9 cellular contexts compared by ENCODE assay signal in genomic region chr9:468766-469496, GRCh38. TPM values are rescaled to one million over a fixed set of nuclear protein-coding genes. Genes with fewer than 3 reads are reported as not detected.
DNase-seq lines count a peak whose midpoint lies in the region; ATAC-seq, FAIRE-seq and TF ChIP-seq lines count a peak whose summit lies in the region.
"Had no signal": no experiment of that assay in that cellular context is flagged by ENCODE, and none has a peak within 500 bp of the region (broad histone marks: within the 10 kb centered on the region; RNA-seq: fewer than 3 reads in every experiment).

No MANE protein-coding gene starts in this region.

- peaks cover 30% of the 10 kb centered on the region for H3K4me1 Mint-ChIP-seq in progenitor cell of endocrine pancreas (ENCODE audit: low read depth)

- ATAC-seq in GM21515 (IDR thresholded peaks at IDR 0.05; ENCODE audit: unreplicated experiment): no peak

- H3K27me3 ChIP-seq in PC-9 (ENCODE audit: insufficient read depth, low read depth) (no peaks in the 10 kb centered on the region), endothelial cell of umbilical vein (ENCODE audit: control insufficient read depth in 2 of 2, insufficient read depth in 2 of 2, low read length in 2 of 2) (no peaks in the 10 kb centered on the region)
- H3K27me3 ChIP-seq: adrenal gland had no signal

- peaks cover 29% of the 10 kb centered on the region for H3K4me1 ChIP-seq in PC-9 (replicated peaks; ENCODE audit: insufficient read depth)
- peaks cover 6% of the 10 kb centered on the region for H3K4me1 ChIP-seq in endothelial cell of umbilical vein (ENCODE audit: control insufficient read depth, extremely low read depth, insufficient read depth, low read length)

- H3K79me2 ChIP-seq in PC-9 (ENCODE audit: low read depth) (peaks cover 9% of the 10 kb centered on the region; the same call in 1 of the 2 replicates), endothelial cell of umbilical vein (ENCODE audit: control insufficient read depth, insufficient read depth, low read length) (no peaks in the 10 kb centered on the region)

- H3K36me3 Mint-ChIP-seq in progenitor cell of endocrine pancreas (ENCODE audit: insufficient read depth): no peaks in the 10 kb centered on the region

- no peaks in the 10 kb centered on the region for H3K9me3 Mint-ChIP-seq in progenitor cell of endocrine pancreas (ENCODE audit: low read depth)

- intact Hi-C loops in PC-9 (cut with micrococcal nuclease; ENCODE audit: unreplicated experiment) (loop anchor here (2.0 kb wide), 1 partner anchor 42 kb away; no protein-coding TSS in a partner anchor), endothelial cell of umbilical vein (cut with micrococcal nuclease) (no loop called here)

- no peaks in the 10 kb centered on the region for H3K27me3 Mint-ChIP-seq in progenitor cell of endocrine pancreas

- peaks cover 17% of the 10 kb centered on the region for H3F3A ChIP-seq in PC-9 (ENCODE audit: insufficient read depth, low read depth)

- H2AFZ ChIP-seq in PC-9 (peak overlapping the region; percentile 100), endothelial cell of umbilical vein (ENCODE audit: low read depth, low read length) (peak overlapping the region; percentile 17)

- peak overlapping the region; percentile 49 for H3K27ac Mint-ChIP-seq in progenitor cell of endocrine pancreas

- H4K20me1 ChIP-seq in PC-9 (ENCODE audit: insufficient read depth) (no peaks in the 10 kb centered on the region), endothelial cell of umbilical vein (replicated peaks; ENCODE audit: control insufficient read depth, extremely low read depth, insufficient read depth, low read length) (no peaks in the 10 kb centered on the region)

- H3K9ac ChIP-seq in endothelial cell of umbilical vein (replicated peaks; ENCODE audit: extremely low read depth, insufficient read depth, low read length): no peak overlapping the region

- no peaks in the 10 kb centered on the region for H3K9me2 ChIP-seq in PC-9 (ENCODE audit: insufficient read depth)

- TF ChIP-seq CTCF in PC-9 (conservative IDR thresholded peaks at IDR 0.05) (no peak), endothelial cell of umbilical vein (IDR thresholded peaks at IDR 0.05; ENCODE audit: extremely low read depth in 1 of 2, insufficient read depth in 1 of 2, low read depth in 1 of 2, low read length in 2 of 2) (no peak), progenitor cell of endocrine pancreas (IDR thresholded peaks at IDR 0.05; ENCODE audit: unreplicated experiment) (no peak)

- no peaks in the 10 kb centered on the region for H3K9me1 ChIP-seq in endothelial cell of umbilical vein (replicated peaks; ENCODE audit: control insufficient read depth, extremely low read depth, insufficient read depth, low read length)

- FAIRE-seq in endothelial cell of umbilical vein (lab: Jason Lieb, UNC): no peak

- POLR2A ChIA-PET in PC-9 (lab: Charles Lee; ENCODE audit: unreplicated experiment) (no interaction called here), endothelial cell of umbilical vein (lab: Charles Lee) (interaction anchor here (0.6 kb wide), 1 partner anchor 65 kb away, joined by 3 read pairs; no protein-coding TSS in a partner anchor)

- CTCF ChIA-PET in PC-9 (lab: Charles Lee): no interaction called here
- CTCF ChIA-PET in endothelial cell of umbilical vein (lab: Charles Lee): no interaction called here

- no peaks in the 10 kb centered on the region for H3K36me3 ChIP-seq in PC-9 (ENCODE audit: low read depth)
- no peaks in the 10 kb centered on the region for H3K36me3 ChIP-seq in endothelial cell of umbilical vein (ENCODE audit: control insufficient read depth in 2 of 2, extremely low read depth in 1 of 2, insufficient read depth in 2 of 2, low read length in 2 of 2)
- H3K36me3 ChIP-seq: adrenal gland had no signal

- no peaks in the 10 kb centered on the region for H3K9me3 ChIP-seq in PC-9 (ENCODE audit: insufficient read depth, low read depth)
- H3K9me3 ChIP-seq in endothelial cell of umbilical vein (replicated peaks; ENCODE audit: control insufficient read depth, insufficient read depth, low read length): no peaks in the 10 kb centered on the region
- H3K9me3 ChIP-seq: adrenal gland had no signal

- peak; percentile 7 to 50 for DNase-seq in PC-9
- no peak for DNase-seq in endothelial cell of umbilical vein (ENCODE audit: low read depth, low spot score)
- DNase-seq in progenitor cell of endocrine pancreas (ENCODE audit: low spot score, unreplicated experiment): no peak
- no peak for DNase-seq in NCI-H187 (lab: John Stamatoyannopoulos, UW)
- no peak for DNase-seq in kidney glomerular epithelial cell (lab: John Stamatoyannopoulos, UW)
- DNase-seq in NCI-H2227 treated with DMSO at 0.1 percent for 48 hours (lab: John Stamatoyannopoulos, UW): no peak

- no peak for TF ChIP-seq POLR2A in endothelial cell of umbilical vein (IDR thresholded peaks at IDR 0.05; ENCODE audit: low read depth, low read length)

- H3K4me3 ChIP-seq in GM08714 (ENCODE audit: low read length): peak overlapping the region; percentile 49; the same call in 1 of the 2 replicates
- H3K4me3 ChIP-seq in PC-9: peak overlapping the region; percentile 78; the same call in 1 of the 2 replicates
- no peak overlapping the region for H3K4me3 ChIP-seq in endothelial cell of umbilical vein (replicated peaks in 1 of 3; ENCODE audit: insufficient read depth in 1 of 3, low read depth in 1 of 3, low read length in 3 of 3)

- H3K27ac ChIP-seq in PC-9: peak overlapping the region; percentile 67
- no peak overlapping the region for H3K27ac ChIP-seq in endothelial cell of umbilical vein (ENCODE audit: insufficient read depth, low read depth, low read length)

- dilution Hi-C loops in endothelial cell of umbilical vein (cut with MboI; ENCODE audit: extremely low pct_ligation_motif_present, low sequenced_read_pairs): no loop called here

- no TSS peak for BruUV-seq in PC-9 (replicated peaks; lab: Mats Ljungman, UMichigan)
- no TSS peak for BruUV-seq in endothelial cell of umbilical vein (replicated peaks; lab: Mats Ljungman, UMichigan)

- peak overlapping the region; percentile 44 for H3K4me3 Mint-ChIP-seq in progenitor cell of endocrine pancreas (ENCODE audit: low read depth)

- H3K4me2 ChIP-seq in PC-9 (peak overlapping the region; percentile 96), endothelial cell of umbilical vein (ENCODE audit: insufficient read depth, low read length) (no peak overlapping the region)

TF ChIP-seq in endothelial cell of umbilical vein, 7 proteins besides CTCF, POLR2A, EP300 and RAD21:
- TF ChIP-seq POLR2AphosphoS5 (IDR thresholded peaks at IDR 0.05; ENCODE audit: insufficient read depth, low read depth, low read length) (no peak), GATA2 (IDR thresholded peaks at IDR 0.05; ENCODE audit: insufficient read depth, insufficient read length, low read depth, low read length) (no peak), FOS (IDR thresholded peaks at IDR 0.05; ENCODE audit: borderline replicate concordance, insufficient read depth, low read length) (no peak), MAX (IDR thresholded peaks at IDR 0.05; ENCODE audit: insufficient read depth, insufficient read length) (no peak), EZH2 (IDR thresholded peaks at IDR 0.05; ENCODE audit: borderline replicate concordance, low read depth, low read length, severe bottlenecking) (no peak), MYC (IDR thresholded peaks at IDR 0.05; ENCODE audit: low read depth, low read length) (no peak), JUN (IDR thresholded peaks at IDR 0.05; ENCODE audit: borderline replicate concordance, insufficient read depth, insufficient read length, low read depth) (no peak)

RNA-seq across cellular contexts. Expression of gene KANK1, which starts 35.6 kb away (rescaled TPM):
- total RNA-seq in PC-9 (2021) (13.6 and 16.3 TPM in 2 replicates), endothelial cell of umbilical vein (41.3 and 44.2 TPM in 2 replicates), progenitor cell of endocrine pancreas (48.2 and 48.6 TPM in 2 replicates)
- 46.2 and 46.7 TPM in 2 replicates for polyA plus RNA-seq in endothelial cell of umbilical vein
- 38.2 and 39.2 TPM in 2 replicates for polyA plus RNA-seq in endothelial cell of umbilical vein (2011; cell fraction: cytosol; rRNA removed)
- 86.2 and 100 TPM in 2 replicates for polyA plus RNA-seq in endothelial cell of umbilical vein (2011; cell fraction: nucleus; rRNA removed)
- polyA plus RNA-seq in endothelial cell of umbilical vein (2012): 33.4 and 33.6 TPM in 2 replicates
- polyA minus RNA-seq in endothelial cell of umbilical vein: 101 and 102 TPM in 2 replicates
- polyA minus RNA-seq in endothelial cell of umbilical vein (2011; cell fraction: cytosol; rRNA and poly(A)+ RNA removed): 4.1 TPM
- polyA minus RNA-seq in endothelial cell of umbilical vein (2011; cell fraction: nucleus; rRNA and poly(A)+ RNA removed): 54.7 and 69.3 TPM in 2 replicates

Comparison
In these comparisons a context has a peak if more than half of its experiments do, and no peak if none do; other contexts are left out.
1. H3K4me3 ChIP-seq: peak in GM08714 (single experiment) and PC-9 (single experiment); none in endothelial cell of umbilical vein (0 of 3).
2. DNase-seq: peak in PC-9 (2 of 2); none in endothelial cell of umbilical vein (single experiment), progenitor cell of endocrine pancreas (single experiment), NCI-H187 (0 of 2), kidney glomerular epithelial cell (single experiment) and NCI-H2227 treated with DMSO at 0.1 percent for 48 hours (single experiment).